In the genomic region with DNA sequence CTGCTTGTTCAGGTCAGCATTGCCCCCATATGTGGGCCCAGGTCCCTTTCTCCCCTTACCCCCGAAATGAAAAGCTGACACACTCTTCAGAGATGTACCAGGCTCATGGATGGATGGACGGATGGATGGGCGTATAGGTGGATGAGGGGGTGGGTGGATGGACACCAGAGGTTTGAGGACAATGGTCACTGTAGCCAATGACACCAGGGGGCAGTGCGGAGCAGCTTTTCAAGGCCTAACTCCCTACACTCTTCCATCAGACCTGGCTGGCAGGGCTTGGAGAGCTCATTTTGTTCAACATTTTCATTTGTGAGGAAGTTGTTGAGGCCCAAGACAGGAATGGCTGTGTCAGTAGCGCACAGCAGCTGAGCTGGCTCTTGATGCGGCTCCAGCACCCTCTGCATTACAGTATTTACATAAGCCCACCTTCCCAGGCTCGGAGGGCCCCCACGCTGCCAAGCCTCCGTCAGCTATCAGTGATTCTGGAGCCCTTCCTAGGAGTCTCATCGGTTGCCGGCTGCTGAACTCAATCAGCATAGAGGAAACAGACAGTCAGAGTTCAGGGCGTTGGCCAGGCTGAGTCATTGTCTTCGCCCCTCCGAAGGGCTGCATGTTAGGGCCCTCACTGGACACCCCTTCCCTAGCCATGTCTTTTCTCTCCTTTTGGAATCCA, we compare ENCODE assay signal across 9 cellular contexts. TPM values are rescaled to one million over a fixed set of nuclear protein-coding genes. Genes with fewer than 3 reads are reported as not detected.
DNase-seq lines count a peak whose midpoint lies in the region; ATAC-seq and TF ChIP-seq lines count a peak whose summit lies in the region.
"Had no signal": no experiment of that assay in that cellular context is flagged by ENCODE, and none has a peak within 500 bp of the region (broad histone marks: within the 10 kb centered on the region; RNA-seq: fewer than 3 reads in every experiment).

No MANE protein-coding gene starts in this region.

- H3K36me3 ChIP-seq in H7 (replicated peaks; ENCODE audit: control insufficient read depth, insufficient read depth, low read length) = no peaks in the 10 kb centered on the region
- H3K36me3 ChIP-seq in naive thymus-derived CD4-positive, alpha-beta T cell (ENCODE audit: control insufficient read depth in 2 of 3, insufficient read depth in 3 of 3, low read length in 3 of 3) = no peaks in the 10 kb centered on the region
- H3K36me3 ChIP-seq in testis (ENCODE audit: low read depth, missing control alignments) = no peaks in the 10 kb centered on the region

- peaks cover 0 to 5% (median 0%) of the 10 kb centered on the region in 7 donors for H3K4me1 Mint-ChIP-seq in naive thymus-derived CD4-positive, alpha-beta T cell

- no peaks in the 10 kb centered on the region for H3K4me1 ChIP-seq in naive thymus-derived CD4-positive, alpha-beta T cell (ENCODE audit: control insufficient read depth in 2 of 2, insufficient read depth in 2 of 2, low read length in 2 of 2)
- no peaks in the 10 kb centered on the region for H3K4me1 ChIP-seq in testis

- peaks cover 0 to 18% (median 10%) of the 10 kb centered on the region in 5 donors for H3K27me3 Mint-ChIP-seq in naive thymus-derived CD4-positive, alpha-beta T cell

- intact Hi-C loops in naive thymus-derived CD4-positive, alpha-beta T cell (cut with micrococcal nuclease) = loop anchor here (1.0 to 2.0 kb wide), 4 partner anchors 125 to 366 kb away; no protein-coding TSS in a partner anchor
- intact Hi-C loops in testis (cut with DNase I; ENCODE audit: low total_unique reads) = no loop called here

- CTCF ChIA-PET in naive thymus-derived CD4-positive, alpha-beta T cell (lab: Charles Lee) = interaction anchor here (1.1 to 1.5 kb wide), 4 partner anchors 8 to 366 kb away, joined by 3 to 7 read pairs (median 4); no protein-coding TSS in a partner anchor

- DNase-seq in COR-L47 (lab: John Stamatoyannopoulos, UW) (peak; percentile 22), H7 (peak; percentile 82), NCI-H510A (lab: John Stamatoyannopoulos, UW) (peak; percentile 25), fibroblast of gingiva (ENCODE audit: low read depth) (peak; percentile 49), testis (peak; percentile 81)
- DNase-seq in activated CD8-positive, alpha-beta memory T cell treated with anti-CD3 and anti-CD28 coated beads for 48 hours (ENCODE audit: low read depth in 2 of 3, low spot score in 2 of 3) = peak in 2 of 3 experiments; percentile 14 to 30
- DNase-seq in naive thymus-derived CD4-positive, alpha-beta T cell = peak in 4 of 9 donors; percentile 12 to 37 (median 22)

- no peaks in the 10 kb centered on the region for H3K36me3 Mint-ChIP-seq in naive thymus-derived CD4-positive, alpha-beta T cell

- WGBS in testis, 2 donors = 66 to 70% methylated on average over 12 to 14 of the region's 14 CpGs

- no peak overlapping the region for H3K4me3 Mint-ChIP-seq in naive thymus-derived CD4-positive, alpha-beta T cell
- H3K4me3 Mint-ChIP-seq: T-helper 1 cell treated with Interleukin-12 subunit alpha and Interleukin-12 subunit beta and Interleukin-4 antibody, amounts not matched to agents 30 μg/mL and 1 μg/mL, for 36 hours had no signal

- no peak for TF ChIP-seq POLR2A in testis (IDR thresholded peaks at IDR 0.05)

- H3K4me3 ChIP-seq in H7 (ENCODE audit: insufficient read depth, low read depth, low read length) (no peak overlapping the region), testis (no peak overlapping the region)
- no peak overlapping the region for H3K4me3 ChIP-seq in naive thymus-derived CD4-positive, alpha-beta T cell (ENCODE audit: low read length)

- H3K27ac Mint-ChIP-seq in naive thymus-derived CD4-positive, alpha-beta T cell = no peak overlapping the region
- H3K27ac Mint-ChIP-seq: T-helper 1 cell treated with Interleukin-12 subunit alpha and Interleukin-12 subunit beta and Interleukin-4 antibody, amounts not matched to agents 30 μg/mL and 1 μg/mL, for 36 hours had no signal

- H3K9me3 ChIP-seq in naive thymus-derived CD4-positive, alpha-beta T cell (ENCODE audit: control insufficient read depth in 2 of 3, low read length in 3 of 3) = no peaks in the 10 kb centered on the region
- no peaks in the 10 kb centered on the region for H3K9me3 ChIP-seq in testis

- no peak overlapping the region for H3K27ac ChIP-seq in naive thymus-derived CD4-positive, alpha-beta T cell (ENCODE audit: low read depth, low read length)
- H3K27ac ChIP-seq in testis = no peak overlapping the region

- ATAC-seq in naive thymus-derived CD4-positive, alpha-beta T cell = peak; percentile 83
- ATAC-seq in HG03175 (IDR thresholded peaks at IDR 0.05; ENCODE audit: unreplicated experiment) = no peak

- H3K27me3 ChIP-seq in H7 (ENCODE audit: control insufficient read depth, insufficient read depth, low read length) (no peaks in the 10 kb centered on the region), testis (no peaks in the 10 kb centered on the region)
- H3K27me3 ChIP-seq in naive thymus-derived CD4-positive, alpha-beta T cell (ENCODE audit: control insufficient read depth in 2 of 2, insufficient read depth in 2 of 2, low read length in 2 of 2) = no peaks in the 10 kb centered on the region

- H3K9me3 Mint-ChIP-seq in naive thymus-derived CD4-positive, alpha-beta T cell = no peaks in the 10 kb centered on the region
- H3K9me3 Mint-ChIP-seq: T-helper 1 cell treated with Interleukin-12 subunit alpha and Interleukin-12 subunit beta and Interleukin-4 antibody, amounts not matched to agents 30 μg/mL and 1 μg/mL, for 36 hours had no signal

- POLR2A ChIA-PET in naive thymus-derived CD4-positive, alpha-beta T cell (lab: Charles Lee) = no interaction called here

- peak; percentile 37 to 56 (median 55) for TF ChIP-seq CTCF in testis (IDR thresholded peaks at IDR 0.05)

RNA-seq across cellular contexts. Expression of a gene that starts 11.6 kb away (rescaled TPM):
- not detected in 2 replicates for total RNA-seq in H7 (2014; rRNA removed; shearing (Covaris generic))
- total RNA-seq in naive thymus-derived CD4-positive, alpha-beta T cell = not detected
- polyA plus RNA-seq in naive thymus-derived CD4-positive, alpha-beta T cell = not detected
- total RNA-seq in testis = under 1 TPM; 0.12 to 0.55 TPM
- polyA plus RNA-seq in testis (ENCODE audit: insufficient read depth, low read depth, low replicate concordance) = 1.3 TPM

RNA-seq across cellular contexts. Expression of a gene that starts 46.1 kb away (rescaled TPM):
- total RNA-seq in H7 (2014; rRNA removed; shearing (Covaris generic)) = 1.1 TPM in 1 of 2 replicates, not detected in the other
- total RNA-seq in naive thymus-derived CD4-positive, alpha-beta T cell = not detected
- not detected for polyA plus RNA-seq in naive thymus-derived CD4-positive, alpha-beta T cell
- 1 to 10 TPM; 6.8 to 7.1 TPM for total RNA-seq in testis
- 7.8 TPM for polyA plus RNA-seq in testis (ENCODE audit: insufficient read depth, low read depth, low replicate concordance)

RNA-seq across cellular contexts. Expression of a gene that starts 57.4 kb away (rescaled TPM):
- not detected in 2 replicates for total RNA-seq in H7 (2014; rRNA removed; shearing (Covaris generic))
- total RNA-seq in naive thymus-derived CD4-positive, alpha-beta T cell = not detected
- not detected for polyA plus RNA-seq in naive thymus-derived CD4-positive, alpha-beta T cell
- total RNA-seq in testis = not detected
- 0.09 TPM for polyA plus RNA-seq in testis (ENCODE audit: insufficient read depth, low read depth, low replicate concordance)

RNA-seq across cellular contexts. Expression of a gene that starts 58.5 kb away (rescaled TPM):
- total RNA-seq in H7 (2014; rRNA removed; shearing (Covaris generic)) = 41.8 and 46.0 TPM in 2 replicates
- 10 to 100 TPM in 1 of 5 experiments, under 1 TPM in 1, not detected in 3; 0.54 to 48.6 TPM for total RNA-seq in naive thymus-derived CD4-positive, alpha-beta T cell
- not detected for polyA plus RNA-seq in naive thymus-derived CD4-positive, alpha-beta T cell
- total RNA-seq in testis = 10 to 100 TPM; 14.1 to 15.5 TPM
- polyA plus RNA-seq in testis (ENCODE audit: insufficient read depth, low read depth, low replicate concordance) = 28.1 TPM
